ENCODE assay signal across 11 cellular contexts in genomic region chr17:7590743-7591142, GRCh38. TPM values are rescaled to one million over a fixed set of nuclear protein-coding genes. Genes with fewer than 3 reads are reported as not detected.
DNase-seq lines count a peak whose midpoint lies in the region; ATAC-seq and TF ChIP-seq lines count a peak whose summit lies in the region.
"Had no signal": no experiment of that assay in that cellular context is flagged by ENCODE, and none has a peak within 500 bp of the region (broad histone marks: within the 10 kb centered on the region; RNA-seq: fewer than 3 reads in every experiment).

No MANE protein-coding gene starts in this region.

- H3K4me3 Mint-ChIP-seq in activated CD4-positive, alpha-beta T cell treated with anti-CD3 and anti-CD28 coated beads for 36 hours: no peak overlapping the region
- H3K4me3 Mint-ChIP-seq in progenitor cell of endocrine pancreas (ENCODE audit: low read depth): no peak overlapping the region

- no peak overlapping the region for H3K27ac Mint-ChIP-seq in activated CD4-positive, alpha-beta T cell treated with anti-CD3 and anti-CD28 coated beads for 36 hours
- peak overlapping the region; percentile 76 for H3K27ac Mint-ChIP-seq in progenitor cell of endocrine pancreas

- H3K9me3 Mint-ChIP-seq in activated CD4-positive, alpha-beta T cell treated with anti-CD3 and anti-CD28 coated beads for 36 hours (ENCODE audit: low read depth): no peaks in the 10 kb centered on the region
- H3K9me3 Mint-ChIP-seq in progenitor cell of endocrine pancreas (ENCODE audit: low read depth): no peaks in the 10 kb centered on the region

- peaks cover 47% of the 10 kb centered on the region for H3K36me3 Mint-ChIP-seq in activated CD4-positive, alpha-beta T cell treated with anti-CD3 and anti-CD28 coated beads for 36 hours (ENCODE audit: low read depth)
- peaks cover 38% of the 10 kb centered on the region for H3K36me3 Mint-ChIP-seq in progenitor cell of endocrine pancreas (ENCODE audit: insufficient read depth)

- WGBS in esophagus, 2 donors: 46 to 57% methylated on average over 4 of the region's 4 CpGs

- peak overlapping the region; percentile 85 to 93 for H3K27ac ChIP-seq in esophagus (ENCODE audit: low read depth in 2 of 2, low read length in 1 of 2)
- no peak overlapping the region for H3K27ac ChIP-seq in upper lobe of right lung

- H3K27me3 ChIP-seq in esophagus (ENCODE audit: control insufficient read depth in 1 of 2, insufficient read depth in 2 of 2, low read length in 2 of 2) (no peaks in the 10 kb centered on the region), upper lobe of right lung (no peaks in the 10 kb centered on the region)

- peaks cover 12 to 34% of the 10 kb centered on the region in 2 donors for H3K36me3 ChIP-seq in esophagus (ENCODE audit: control insufficient read depth in 2 of 2, insufficient read depth in 2 of 2, low read length in 1 of 2)
- H3K36me3 ChIP-seq in upper lobe of right lung: peaks cover 63% of the 10 kb centered on the region

- H3K4me1 Mint-ChIP-seq in activated CD4-positive, alpha-beta T cell treated with anti-CD3 and anti-CD28 coated beads for 36 hours: peaks cover 6% of the 10 kb centered on the region
- H3K4me1 Mint-ChIP-seq in progenitor cell of endocrine pancreas (ENCODE audit: low read depth): peaks cover 1% of the 10 kb centered on the region

- H3K27me3 Mint-ChIP-seq in activated CD4-positive, alpha-beta T cell treated with anti-CD3 and anti-CD28 coated beads for 36 hours: no peaks in the 10 kb centered on the region
- no peaks in the 10 kb centered on the region for H3K27me3 Mint-ChIP-seq in progenitor cell of endocrine pancreas

- H3K9me3 ChIP-seq in esophagus (ENCODE audit: control insufficient read depth in 2 of 2, insufficient read depth in 1 of 2, low read depth in 1 of 2, low read length in 1 of 2) (no peaks in the 10 kb centered on the region), upper lobe of right lung (no peaks in the 10 kb centered on the region)
- H3K9me3 ChIP-seq: prostate gland had no signal

- DNase-seq in activated CD4-positive, alpha-beta T cell treated with anti-CD3 and anti-CD28 coated beads for 36 hours: no peak
- DNase-seq in activated CD4-positive, alpha-beta T cell treated with anti-CD3 and anti-CD28 coated beads for 48 hours: no peak
- DNase-seq in RKO (ENCODE audit: low spot score) (peak; percentile 44), progenitor cell of endocrine pancreas (ENCODE audit: low spot score, unreplicated experiment) (no peak), upper lobe of right lung (no peak)

- H3K4me1 ChIP-seq in esophagus (ENCODE audit: control insufficient read depth in 2 of 2, insufficient read depth in 2 of 2, low read length in 1 of 2) (peaks cover 2% of the 10 kb centered on the region in 2 donors), upper lobe of right lung (peaks cover 4% of the 10 kb centered on the region)

- CTCF ChIA-PET in activated CD4-positive, alpha-beta T cell treated with anti-CD3 and anti-CD28 coated beads for 36 hours (lab: Charles Lee): interaction anchor here (0.7 to 0.9 kb wide), 2 partner anchors 30 to 70 kb away, joined by 3 to 4 read pairs; no protein-coding TSS in a partner anchor

- ATAC-seq in activated CD4-positive, alpha-beta T cell treated with anti-CD3 and anti-CD28 coated beads for 36 hours: peak; percentile 41
- no peak for ATAC-seq in HG03520 (IDR thresholded peaks at IDR 0.05; ENCODE audit: unreplicated experiment)
- ATAC-seq in HG03196 (IDR thresholded peaks at IDR 0.05; ENCODE audit: unreplicated experiment): no peak
- no peak for ATAC-seq in upper lobe of right lung
- ATAC-seq: Right ventricle myocardium inferior had no signal

- intact Hi-C loops in activated CD4-positive, alpha-beta T cell treated with anti-CD3 and anti-CD28 coated beads for 36 hours (cut with DNase I, micrococcal nuclease): no loop called here
- intact Hi-C loops in upper lobe of right lung (cut with DNase I): no loop called here

- TF ChIP-seq CTCF in progenitor cell of endocrine pancreas (IDR thresholded peaks at IDR 0.05; ENCODE audit: unreplicated experiment) (no peak), upper lobe of right lung (IDR thresholded peaks at IDR 0.05) (no peak)

- H3K4me3 ChIP-seq in esophagus (ENCODE audit: low read depth in 1 of 2, low read length in 2 of 2) (no peak overlapping the region), upper lobe of right lung (no peak overlapping the region)
- H3K4me3 ChIP-seq: prostate gland had no signal

- POLR2A ChIA-PET in activated CD4-positive, alpha-beta T cell treated with anti-CD3 and anti-CD28 coated beads for 36 hours (lab: Charles Lee): no interaction called here

RNA-seq across cellular contexts. Expression of gene SOX15, which starts 0.8 kb away (rescaled TPM):
- under 1 TPM in 1 of 2 experiments, not detected in 1; 0.16 TPM for total RNA-seq in activated CD4-positive, alpha-beta T cell treated with anti-CD3 and anti-CD28 coated beads for 36 hours
- 10 to 100 TPM; 73.3 to 94.3 TPM for polyA plus RNA-seq in esophagus
- total RNA-seq in progenitor cell of endocrine pancreas (0.93 and 1.0 TPM in 2 replicates), upper lobe of right lung (0.67 TPM)
- total RNA-seq: glomerular endothelial cell had no signal

RNA-seq across cellular contexts. Expression of gene MPDU1, which starts 7.1 kb away (rescaled TPM):
- total RNA-seq in activated CD4-positive, alpha-beta T cell treated with anti-CD3 and anti-CD28 coated beads for 36 hours: 10 to 100 TPM; 51.7 to 77.0 TPM
- polyA plus RNA-seq in esophagus: 10 to 100 TPM; 56.9 to 60.0 TPM
- total RNA-seq in progenitor cell of endocrine pancreas: 71.4 and 71.9 TPM in 2 replicates
- 58.2 TPM for total RNA-seq in upper lobe of right lung

RNA-seq across cellular contexts. Expression of gene CD68, which starts 11.3 kb away (rescaled TPM):
- total RNA-seq in activated CD4-positive, alpha-beta T cell treated with anti-CD3 and anti-CD28 coated beads for 36 hours: 10 to 100 TPM in 1 of 2 experiments, 1 to 10 TPM in 1; 9.2 to 13.7 TPM
- polyA plus RNA-seq in esophagus: 10 to 100 TPM; 30.5 to 62.4 TPM
- total RNA-seq in progenitor cell of endocrine pancreas: not detected in 2 replicates
- total RNA-seq in upper lobe of right lung: 398 TPM

RNA-seq across cellular contexts. Expression of gene FXR2, which starts 24.0 kb away (rescaled TPM):
- total RNA-seq in activated CD4-positive, alpha-beta T cell treated with anti-CD3 and anti-CD28 coated beads for 36 hours: 10 to 100 TPM; 35.6 to 50.2 TPM
- 10 to 100 TPM; 14.7 to 19.0 TPM for polyA plus RNA-seq in esophagus
- total RNA-seq in progenitor cell of endocrine pancreas: 53.6 and 61.4 TPM in 2 replicates
- total RNA-seq in upper lobe of right lung: 39.3 TPM

RNA-seq across cellular contexts. Expression of gene SENP3, which starts 29.0 kb away (rescaled TPM):
- total RNA-seq in activated CD4-positive, alpha-beta T cell treated with anti-CD3 and anti-CD28 coated beads for 36 hours: 10 to 100 TPM; 59.0 to 78.9 TPM
- polyA plus RNA-seq in esophagus: 10 to 100 TPM; 21.6 to 33.6 TPM
- 58.2 and 62.5 TPM in 2 replicates for total RNA-seq in progenitor cell of endocrine pancreas
- 57.6 TPM for total RNA-seq in upper lobe of right lung

Comparison
In these comparisons a context has a peak if more than half of its experiments do, and no peak if none do; other contexts are left out.
1. RNA of gene CD68, which starts 11.3 kb away (total RNA-seq): 398 TPM in upper lobe of right lung (single experiment); 9.2 to 13.7 TPM in activated CD4-positive, alpha-beta T cell treated with anti-CD3 and anti-CD28 coated beads for 36 hours and not detected in progenitor cell of endocrine pancreas; every median in the first group is over 10 times any median in the second.